In genomic region chr7:47285860-47286491, GRCh38 we compare ENCODE assay signal across 12 cellular contexts.
DNase-seq lines count a peak whose midpoint lies in the region.
"Had no signal": no experiment of that assay in that cellular context is flagged by ENCODE, and none has a peak within 500 bp of the region (broad histone marks: within the 10 kb centered on the region; RNA-seq: fewer than 3 reads in every experiment).

No MANE protein-coding gene starts in this region.

- peak; percentile 83 for DNase-seq in AG08395 (ENCODE audit: low spot score)
- DNase-seq in NCI-H1694 treated with DMSO at 0.1 percent for 48 hours (lab: John Stamatoyannopoulos, UW): peak; percentile 67
- DNase-seq in fibroblast of gingiva (ENCODE audit: low read depth): peak; percentile 89
- peak; percentile 81 for DNase-seq in myocyte (ENCODE audit: low read depth)
- no peak for DNase-seq in activated CD4-positive, alpha-beta T cell treated with anti-CD3 and anti-CD28 coated beads, Interleukin-2, amount 50 U/mL, for 1 hour
- DNase-seq in NCI-H2196 (lab: John Stamatoyannopoulos, UW; ENCODE audit: unreplicated experiment): no peak
- no peak for DNase-seq in NCI-H187 treated with DMSO at 0.1 percent for 48 hours (lab: John Stamatoyannopoulos, UW)
- no peak for DNase-seq in central memory CD4-positive, alpha-beta T cell
- DNase-seq: activated CD4-positive, alpha-beta T cell treated with anti-CD3 and anti-CD28 coated beads, Interleukin-2, amount 10 ng/mL, durations not matched to agents 7 days and 5 days; activated gamma-delta T cell; hypothalamus; NCI-H1105 treated with DMSO at 0.1 percent for 48 hours had no signal

Comparison
In these comparisons a context has a peak if more than half of its experiments do, and no peak if none do; other contexts are left out.
1. DNase-seq: peak in AG08395 (single experiment), NCI-H1694 treated with DMSO at 0.1 percent for 48 hours (single experiment), fibroblast of gingiva (single experiment) and myocyte (single experiment); none in activated CD4-positive, alpha-beta T cell treated with anti-CD3 and anti-CD28 coated beads, Interleukin-2, amount 50 U/mL, for 1 hour (single experiment), NCI-H2196 (single experiment), NCI-H187 treated with DMSO at 0.1 percent for 48 hours (single experiment) and central memory CD4-positive, alpha-beta T cell (single experiment).